Comparison of ENCODE assay signal across 21 cellular contexts in the genomic region with DNA sequence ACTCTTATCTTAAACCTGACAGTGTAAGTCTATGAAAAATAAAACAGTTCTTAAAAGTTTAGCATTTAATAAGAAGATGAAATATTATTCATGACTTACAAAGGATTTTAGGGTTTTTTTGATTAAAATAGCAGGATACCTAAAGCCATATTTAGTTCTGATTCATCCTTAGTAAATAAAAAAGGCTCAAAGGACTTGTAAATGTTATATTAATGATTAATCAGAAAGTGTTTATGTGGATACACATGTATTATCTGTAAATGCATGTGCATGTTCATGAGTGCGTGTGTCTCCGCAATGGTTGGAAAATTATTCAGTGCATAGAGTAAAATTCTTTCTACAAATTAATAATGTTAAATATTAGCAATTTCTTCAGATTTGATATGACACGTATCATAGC. TPM values are rescaled to one million over a fixed set of nuclear protein-coding genes. Genes with fewer than 3 reads are reported as not detected.
DNase-seq lines count a peak whose midpoint lies in the region; ATAC-seq, FAIRE-seq and TF ChIP-seq lines count a peak whose summit lies in the region.
"Had no signal": no experiment of that assay in that cellular context is flagged by ENCODE, and none has a peak within 500 bp of the region (broad histone marks: within the 10 kb centered on the region; RNA-seq: fewer than 3 reads in every experiment).

No MANE protein-coding gene starts in this region.

- no peak overlapping the region for H3K27ac Mint-ChIP-seq in natural killer cell
- no peak overlapping the region for H3K27ac Mint-ChIP-seq in natural killer cell treated with Interleukin-12 subunit alpha and Interleukin-12 subunit beta and Interleukin-15 and Interleukin-18, amount 100 ng/mL, for 72 hours
- H3K27ac Mint-ChIP-seq: CD4-positive, alpha-beta memory T cell; GM23338; H9 had no signal

- H3K27me3 Mint-ChIP-seq in natural killer cell (ENCODE audit: low read depth in 2 of 2) = no peaks in the 10 kb centered on the region
- H3K27me3 Mint-ChIP-seq in natural killer cell treated with Interleukin-12 subunit alpha and Interleukin-12 subunit beta and Interleukin-15 and Interleukin-18, amount 100 ng/mL, for 72 hours = no peaks in the 10 kb centered on the region

- no peaks in the 10 kb centered on the region for H3K9me3 Mint-ChIP-seq in natural killer cell
- peaks cover 3% of the 10 kb centered on the region for H3K9me3 Mint-ChIP-seq in natural killer cell treated with Interleukin-12 subunit alpha and Interleukin-12 subunit beta and Interleukin-15 and Interleukin-18, amount 100 ng/mL, for 72 hours
- H3K9me3 Mint-ChIP-seq: CD4-positive, alpha-beta memory T cell; GM23338; H9 had no signal

- peaks cover 2 to 3% of the 10 kb centered on the region in 2 donors for H3K4me1 Mint-ChIP-seq in natural killer cell
- H3K4me1 Mint-ChIP-seq in natural killer cell treated with Interleukin-12 subunit alpha and Interleukin-12 subunit beta and Interleukin-15 and Interleukin-18, amount 100 ng/mL, for 72 hours (ENCODE audit: low read depth in 2 of 2) = peaks cover 21 to 33% of the 10 kb centered on the region in 2 donors
- H3K4me1 Mint-ChIP-seq: CD4-positive, alpha-beta memory T cell had no signal

- intact Hi-C loops in natural killer cell (cut with micrococcal nuclease) (no loop called here), breast epithelium (cut with DNase I; ENCODE audit: low total_unique reads) (no loop called here), head of caudate nucleus (cut with DNase I) (no loop called here)

- no peaks in the 10 kb centered on the region for H3K4me1 ChIP-seq in small intestine (ENCODE audit: control insufficient read depth in 2 of 2, insufficient read depth in 1 of 2, low read depth in 1 of 2, low read length in 1 of 2)
- H3K4me1 ChIP-seq in breast epithelium = no peaks in the 10 kb centered on the region

- TF ChIP-seq CTCF in natural killer cell (IDR thresholded peaks at IDR 0.05) = no peak
- TF ChIP-seq CTCF in breast epithelium (IDR thresholded peaks at IDR 0.05) = no peak

- DNase-seq in natural killer cell (no peak), GM19239 (ENCODE audit: insufficient read length, low spot score) (no peak), small intestine (no peak), breast epithelium (ENCODE audit: low spot score in 2 of 2) (no peak), head of caudate nucleus (no peak)
- no peak for DNase-seq in natural killer cell treated with Interleukin-12 subunit alpha and Interleukin-12 subunit beta and Interleukin-15 and Interleukin-18, amount 100 ng/mL, for 72 hours (ENCODE audit: low spot score)
- DNase-seq: C1 segment of cervical spinal cord; Calu3; CD4-positive, alpha-beta memory T cell; COR-L47; DMS79; EL; GDM1; H9 had no signal

- no peaks in the 10 kb centered on the region for H3K27me3 ChIP-seq in small intestine (ENCODE audit: control insufficient read depth in 2 of 2, insufficient read depth in 2 of 2, low read length in 2 of 2)
- no peaks in the 10 kb centered on the region for H3K27me3 ChIP-seq in breast epithelium

- H3K27ac ChIP-seq in small intestine (ENCODE audit: low read depth in 1 of 2, low read length in 1 of 2) (no peak overlapping the region), breast epithelium (no peak overlapping the region)
- H3K27ac ChIP-seq: 22Rv1 had no signal

- H3K36me3 Mint-ChIP-seq in natural killer cell = peaks cover 8% of the 10 kb centered on the region
- peaks cover under 1% of the 10 kb centered on the region for H3K36me3 Mint-ChIP-seq in natural killer cell treated with Interleukin-12 subunit alpha and Interleukin-12 subunit beta and Interleukin-15 and Interleukin-18, amount 100 ng/mL, for 72 hours
- H3K36me3 Mint-ChIP-seq: CD4-positive, alpha-beta memory T cell had no signal

- no peak for ATAC-seq in natural killer cell
- ATAC-seq in natural killer cell treated with Interleukin-12 subunit alpha and Interleukin-12 subunit beta and Interleukin-15 and Interleukin-18, amount 100 ng/mL, for 72 hours = no peak
- ATAC-seq: GM12878, GM23338, HCT116 had no signal

- TF ChIP-seq POLR2A in breast epithelium (IDR thresholded peaks at IDR 0.05) = no peak

- 40 to 56% (median 50%) methylated on average over 3 of the region's 3 CpGs for WGBS in small intestine, 3 donors

- peak overlapping the region; percentile 82 for H3K4me3 Mint-ChIP-seq in natural killer cell
- H3K4me3 Mint-ChIP-seq in natural killer cell treated with Interleukin-12 subunit alpha and Interleukin-12 subunit beta and Interleukin-15 and Interleukin-18, amount 100 ng/mL, for 72 hours = no peak overlapping the region
- H3K4me3 Mint-ChIP-seq: CD4-positive, alpha-beta memory T cell; GM23338; H9 had no signal

- H3K9me3 ChIP-seq in small intestine (ENCODE audit: control insufficient read depth, low read depth) = no peaks in the 10 kb centered on the region
- H3K9me3 ChIP-seq in breast epithelium = no peaks in the 10 kb centered on the region

- FAIRE-seq in GM19239 (lab: Jason Lieb, UNC) (peak; percentile 4), small intestine (lab: Jason Lieb, UNC) (peak; percentile 41)
- FAIRE-seq: GM12878 had no signal

- no peaks in the 10 kb centered on the region for H3K36me3 ChIP-seq in small intestine (ENCODE audit: control insufficient read depth in 2 of 2, insufficient read depth in 2 of 2, low read length in 2 of 2)
- no peaks in the 10 kb centered on the region for H3K36me3 ChIP-seq in breast epithelium

- no peak overlapping the region for H3K4me3 ChIP-seq in small intestine (ENCODE audit: low read depth in 1 of 2, low read length in 2 of 2)
- H3K4me3 ChIP-seq in breast epithelium = no peak overlapping the region
- H3K4me3 ChIP-seq: GM12878, GM23338 had no signal

RNA-seq across cellular contexts. Expression of a gene that starts 4.4 kb away (rescaled TPM):
- total RNA-seq in natural killer cell = 100 to 1,000 TPM; 364 to 424 (median 392) TPM
- total RNA-seq in natural killer cell treated with Interleukin-12 subunit alpha and Interleukin-12 subunit beta and Interleukin-15 and Interleukin-18, amount 100 ng/mL, for 72 hours = 1 to 10 TPM; 1.7 to 2.1 TPM
- polyA plus RNA-seq in small intestine = under 1 TPM in 1 of 3 donors, not detected in 2; 0.24 TPM
- under 1 TPM in 2 of 3 donors, not detected in 1; 0.32 to 0.44 TPM for total RNA-seq in breast epithelium
- total RNA-seq: A673, Calu3, GM23338, H9 had no signal
- polyA plus RNA-seq: BJ had no signal

RNA-seq across cellular contexts. Expression of a gene that starts 37.4 kb away (rescaled TPM):
- 100 to 1,000 TPM; 158 to 302 (median 220) TPM for total RNA-seq in natural killer cell
- 10 to 100 TPM; 26.7 to 70.3 TPM for total RNA-seq in natural killer cell treated with Interleukin-12 subunit alpha and Interleukin-12 subunit beta and Interleukin-15 and Interleukin-18, amount 100 ng/mL, for 72 hours
- 1 to 10 TPM in 2 of 3 donors, under 1 TPM in 1; 0.45 to 7.4 (median 4.6) TPM for polyA plus RNA-seq in small intestine
- 10 to 100 TPM; 18.4 to 36.1 (median 29.3) TPM for total RNA-seq in breast epithelium
- total RNA-seq: Calu3, GM23338, H9 had no signal
- polyA plus RNA-seq: GM23338 had no signal

RNA-seq across cellular contexts. Expression of a gene that starts 49.6 kb away (rescaled TPM):
- total RNA-seq in natural killer cell (not detected), breast epithelium (not detected)
- not detected for total RNA-seq in natural killer cell treated with Interleukin-12 subunit alpha and Interleukin-12 subunit beta and Interleukin-15 and Interleukin-18, amount 100 ng/mL, for 72 hours
- polyA plus RNA-seq in small intestine = not detected
- total RNA-seq: A673; Calu3; CD4-positive, alpha-beta memory T cell; GM12878; GM23338; H4; H9 had no signal
- polyA plus RNA-seq: BJ; CD4-positive, alpha-beta memory T cell; GM23338 had no signal

Comparison
In these comparisons a context has a peak if more than half of its experiments do, and no peak if none do; other contexts are left out.
1. RNA of a gene that starts 4.4 kb away (total RNA-seq): 364 to 424 TPM in natural killer cell; 1.7 to 2.1 TPM in natural killer cell treated with Interleukin-12 subunit alpha and Interleukin-12 subunit beta and Interleukin-15 and Interleukin-18, amount 100 ng/mL, for 72 hours and 0.32 to 0.44 TPM in breast epithelium; every median in the first group is over 100 times any median in the second.